In genomic region chr16:242281-242680, GRCh38 we compare ENCODE assay signal across 18 cellular contexts. TPM values are rescaled to one million over a fixed set of nuclear protein-coding genes. Genes with fewer than 3 reads are reported as not detected.
DNase-seq lines count a peak whose midpoint lies in the region; ATAC-seq and TF ChIP-seq lines count a peak whose summit lies in the region.
"Had no signal": no experiment of that assay in that cellular context is flagged by ENCODE, and none has a peak within 500 bp of the region (broad histone marks: within the 10 kb centered on the region; RNA-seq: fewer than 3 reads in every experiment).

No MANE protein-coding gene starts in this region.

- ATAC-seq in Right ventricle myocardium inferior (no peak), psoas muscle (no peak), GM18502 (IDR thresholded peaks at IDR 0.05; ENCODE audit: poor library complexity, unreplicated experiment) (no peak)
- ATAC-seq: HCT116 had no signal

- H3K27ac Mint-ChIP-seq in dendritic cell treated with granulocyte-macrophage colony-stimulating factor and Interleukin-4, amounts not matched to agents 40 ng/mL and 50 ng/mL, for 4 days = peak overlapping the region; percentile 83
- H3K27ac Mint-ChIP-seq in activated T-helper 2 cell treated with anti-CD3 and anti-CD28 coated beads, Interferon-gamma antibody, Interleukin-2, Interleukin-4, amounts not matched to agents 10 μg/mL and 5 μg/mL and 100 μg/mL, durations not matched to agents 14 hours and 24 hours and 36 hours = no peak overlapping the region

- H3K4me1 Mint-ChIP-seq in dendritic cell treated with granulocyte-macrophage colony-stimulating factor and Interleukin-4, amounts not matched to agents 40 ng/mL and 50 ng/mL, for 4 days (ENCODE audit: low read depth) = peaks cover 32% of the 10 kb centered on the region
- peaks cover 11% of the 10 kb centered on the region for H3K4me1 Mint-ChIP-seq in activated T-helper 2 cell treated with anti-CD3 and anti-CD28 coated beads, Interferon-gamma antibody, Interleukin-2, Interleukin-4, amounts not matched to agents 10 μg/mL and 5 μg/mL and 100 μg/mL, durations not matched to agents 14 hours and 24 hours and 36 hours (ENCODE audit: low read depth)

- H3K9me3 Mint-ChIP-seq in dendritic cell treated with granulocyte-macrophage colony-stimulating factor and Interleukin-4, amounts not matched to agents 40 ng/mL and 50 ng/mL, for 4 days = no peaks in the 10 kb centered on the region
- H3K9me3 Mint-ChIP-seq in activated T-helper 2 cell treated with anti-CD3 and anti-CD28 coated beads, Interferon-gamma antibody, Interleukin-2, Interleukin-4, amounts not matched to agents 10 μg/mL and 5 μg/mL and 100 μg/mL, durations not matched to agents 14 hours and 24 hours and 36 hours = no peaks in the 10 kb centered on the region
- H3K9me3 Mint-ChIP-seq: CD4-positive, CD25-positive, alpha-beta regulatory T cell had no signal

- H3K4me3 ChIP-seq in left ventricle myocardium inferior = no peak overlapping the region
- no peak overlapping the region for H3K4me3 ChIP-seq in psoas muscle
- H3K4me3 ChIP-seq: PC-9 had no signal

- H3K4me1 ChIP-seq in left ventricle myocardium inferior = peaks cover 50% of the 10 kb centered on the region
- H3K4me1 ChIP-seq in psoas muscle = peaks cover 38% of the 10 kb centered on the region

- peak overlapping the region; percentile 73 for H3K27ac ChIP-seq in left ventricle myocardium inferior (replicated peaks)
- peak overlapping the region; percentile 88 for H3K27ac ChIP-seq in psoas muscle
- H3K27ac ChIP-seq: PC-9 had no signal

- DNase-seq in left ventricle myocardium inferior (no peak), Right ventricle myocardium inferior (ENCODE audit: missing footprints) (no peak), psoas muscle (peak in 1 of 2 donors; percentile 14), DMS79 (lab: John Stamatoyannopoulos, UW) (no peak)
- DNase-seq in activated T-helper 2 cell treated with anti-CD3 and anti-CD28 coated beads, Interferon-gamma antibody, Interleukin-2, Interleukin-4, amounts not matched to agents 10 μg/mL and 5 μg/mL and 100 μg/mL, durations not matched to agents 14 hours and 24 hours and 36 hours (ENCODE audit: low spot score) = no peak
- no peak for DNase-seq in activated CD8-positive, alpha-beta memory T cell treated with anti-CD3 and anti-CD28 coated beads, Interleukin-2, amount 50 U/mL, for 4 hours
- DNase-seq: Calu3; CD4-positive, CD25-positive, alpha-beta regulatory T cell; DND-41; GDM1; IMR-90; NCI-H146; NCI-H345; NCI-H69; PC-9 had no signal

- intact Hi-C loops in left ventricle myocardium inferior (cut with micrococcal nuclease) (no loop called here), Right ventricle myocardium inferior (cut with DNase I) (no loop called here), psoas muscle (cut with DNase I) (no loop called here)
- intact Hi-C loops in dendritic cell treated with granulocyte-macrophage colony-stimulating factor and Interleukin-4, amounts not matched to agents 40 ng/mL and 50 ng/mL, for 4 days (cut with micrococcal nuclease) = no loop called here
- intact Hi-C loops in activated T-helper 2 cell treated with anti-CD3 and anti-CD28 coated beads, Interferon-gamma antibody, Interleukin-2, Interleukin-4, amounts not matched to agents 10 μg/mL and 5 μg/mL and 100 μg/mL, durations not matched to agents 14 hours and 24 hours and 36 hours (cut with micrococcal nuclease) = no loop called here

- peaks cover 14% of the 10 kb centered on the region for H3K36me3 Mint-ChIP-seq in dendritic cell treated with granulocyte-macrophage colony-stimulating factor and Interleukin-4, amounts not matched to agents 40 ng/mL and 50 ng/mL, for 4 days (ENCODE audit: low read depth)
- H3K36me3 Mint-ChIP-seq in activated T-helper 2 cell treated with anti-CD3 and anti-CD28 coated beads, Interferon-gamma antibody, Interleukin-2, Interleukin-4, amounts not matched to agents 10 μg/mL and 5 μg/mL and 100 μg/mL, durations not matched to agents 14 hours and 24 hours and 36 hours (ENCODE audit: low read depth) = peaks cover 1% of the 10 kb centered on the region
- H3K36me3 Mint-ChIP-seq: CD4-positive, CD25-positive, alpha-beta regulatory T cell had no signal

- H3K27me3 Mint-ChIP-seq in dendritic cell treated with granulocyte-macrophage colony-stimulating factor and Interleukin-4, amounts not matched to agents 40 ng/mL and 50 ng/mL, for 4 days = no peaks in the 10 kb centered on the region
- H3K27me3 Mint-ChIP-seq in activated T-helper 2 cell treated with anti-CD3 and anti-CD28 coated beads, Interferon-gamma antibody, Interleukin-2, Interleukin-4, amounts not matched to agents 10 μg/mL and 5 μg/mL and 100 μg/mL, durations not matched to agents 14 hours and 24 hours and 36 hours (ENCODE audit: low read depth) = no peaks in the 10 kb centered on the region

- 89 to 93% (median 92%) methylated on average over 10 of the region's 10 CpGs for WGBS in psoas muscle, 3 donors

- TF ChIP-seq CTCF in left ventricle myocardium inferior (IDR thresholded peaks at IDR 0.05; ENCODE audit: borderline replicate concordance) (no peak), psoas muscle (IDR thresholded peaks at IDR 0.05) (no peak)

- H3K36me3 ChIP-seq in left ventricle myocardium inferior (no peaks in the 10 kb centered on the region), psoas muscle (ENCODE audit: insufficient read depth in 1 of 2, low read depth in 1 of 2) (peaks cover 0 to 7% of the 10 kb centered on the region in 2 donors)

- H3K4me3 Mint-ChIP-seq in dendritic cell treated with granulocyte-macrophage colony-stimulating factor and Interleukin-4, amounts not matched to agents 40 ng/mL and 50 ng/mL, for 4 days = peak overlapping the region; percentile 40
- H3K4me3 Mint-ChIP-seq in activated T-helper 2 cell treated with anti-CD3 and anti-CD28 coated beads, Interferon-gamma antibody, Interleukin-2, Interleukin-4, amounts not matched to agents 10 μg/mL and 5 μg/mL and 100 μg/mL, durations not matched to agents 14 hours and 24 hours and 36 hours (ENCODE audit: low read depth) = no peak overlapping the region

- H3K27me3 ChIP-seq in left ventricle myocardium inferior (ENCODE audit: low read depth) (no peaks in the 10 kb centered on the region), psoas muscle (ENCODE audit: insufficient read depth in 3 of 3, low read length in 2 of 3) (no peaks in the 10 kb centered on the region)

- H3K9me3 ChIP-seq in left ventricle myocardium inferior (replicated peaks) (no peaks in the 10 kb centered on the region), psoas muscle (no peaks in the 10 kb centered on the region)

RNA-seq across cellular contexts. Expression of gene FAM234A, which starts 7.7 kb away (rescaled TPM):
- total RNA-seq in left ventricle myocardium inferior (135 TPM), Right ventricle myocardium inferior (144 TPM), psoas muscle (100 to 1,000 TPM; 108 to 154 (median 120) TPM)
- 100 to 1,000 TPM in 1 of 3 donors, 10 to 100 TPM in 2; 54.2 to 198 (median 98.4) TPM for polyA plus RNA-seq in psoas muscle
- 30.3 TPM in 2 replicates for total RNA-seq in activated T-helper 2 cell treated with anti-CD3 and anti-CD28 coated beads, Interferon-gamma antibody, Interleukin-2, Interleukin-4, amounts not matched to agents 10 μg/mL and 5 μg/mL and 100 μg/mL, durations not matched to agents 14 hours and 24 hours and 36 hours

RNA-seq across cellular contexts. Expression of gene LUC7L, which starts 13.0 kb away (rescaled TPM):
- total RNA-seq in left ventricle myocardium inferior = 23.3 TPM
- 23.5 TPM for total RNA-seq in Right ventricle myocardium inferior
- total RNA-seq in psoas muscle = 10 to 100 TPM; 23.8 to 30.3 (median 27.1) TPM
- 10 to 100 TPM; 36.3 to 58.9 (median 36.7) TPM for polyA plus RNA-seq in psoas muscle
- 91.0 and 93.5 TPM in 2 replicates for total RNA-seq in activated T-helper 2 cell treated with anti-CD3 and anti-CD28 coated beads, Interferon-gamma antibody, Interleukin-2, Interleukin-4, amounts not matched to agents 10 μg/mL and 5 μg/mL and 100 μg/mL, durations not matched to agents 14 hours and 24 hours and 36 hours

RNA-seq across cellular contexts. Expression of gene RGS11, which starts 33.5 kb away (rescaled TPM):
- 16.4 TPM for total RNA-seq in left ventricle myocardium inferior
- 15.4 TPM for total RNA-seq in Right ventricle myocardium inferior
- 1 to 10 TPM in 3 of 4 donors, under 1 TPM in 1; 0.92 to 2.6 (median 1.3) TPM for total RNA-seq in psoas muscle
- under 1 TPM; 0.20 to 0.69 (median 0.46) TPM for polyA plus RNA-seq in psoas muscle
- total RNA-seq in activated T-helper 2 cell treated with anti-CD3 and anti-CD28 coated beads, Interferon-gamma antibody, Interleukin-2, Interleukin-4, amounts not matched to agents 10 μg/mL and 5 μg/mL and 100 μg/mL, durations not matched to agents 14 hours and 24 hours and 36 hours = 0.30 and 0.46 TPM in 2 replicates
- total RNA-seq: CD4-positive, CD25-positive, alpha-beta regulatory T cell; PC-9 had no signal
- polyA plus RNA-seq: CD4-positive, CD25-positive, alpha-beta regulatory T cell had no signal

RNA-seq across cellular contexts. Expression of gene ARHGDIG, which starts 38.1 kb away (rescaled TPM):
- 7.0 TPM for total RNA-seq in left ventricle myocardium inferior
- 9.3 TPM for total RNA-seq in Right ventricle myocardium inferior
- 1 to 10 TPM in 1 of 4 donors, under 1 TPM in 2, not detected in 1; 0.59 to 4.1 (median 0.69) TPM for total RNA-seq in psoas muscle
- under 1 TPM; 0.12 to 0.28 (median 0.13) TPM for polyA plus RNA-seq in psoas muscle
- 0.82 TPM in 1 of 2 replicates, not detected in the other for total RNA-seq in activated T-helper 2 cell treated with anti-CD3 and anti-CD28 coated beads, Interferon-gamma antibody, Interleukin-2, Interleukin-4, amounts not matched to agents 10 μg/mL and 5 μg/mL and 100 μg/mL, durations not matched to agents 14 hours and 24 hours and 36 hours
- total RNA-seq: Calu3; CD4-positive, CD25-positive, alpha-beta regulatory T cell; PC-9 had no signal
- polyA plus RNA-seq: CD4-positive, CD25-positive, alpha-beta regulatory T cell had no signal

RNA-seq across cellular contexts. Expression of gene PDIA2, which starts 40.7 kb away (rescaled TPM):
- 1.6 TPM for total RNA-seq in left ventricle myocardium inferior
- total RNA-seq in Right ventricle myocardium inferior = 1.6 TPM
- total RNA-seq in psoas muscle = under 1 TPM in 1 of 4 donors, not detected in 3; 0.90 TPM
- polyA plus RNA-seq in psoas muscle = under 1 TPM in 2 of 3 donors, not detected in 1; 0.08 to 0.14 TPM
- total RNA-seq in activated T-helper 2 cell treated with anti-CD3 and anti-CD28 coated beads, Interferon-gamma antibody, Interleukin-2, Interleukin-4, amounts not matched to agents 10 μg/mL and 5 μg/mL and 100 μg/mL, durations not matched to agents 14 hours and 24 hours and 36 hours = not detected in 2 replicates
- total RNA-seq: Calu3; CD4-positive, CD25-positive, alpha-beta regulatory T cell; IMR-90; PC-9 had no signal
- polyA plus RNA-seq: CD4-positive, CD25-positive, alpha-beta regulatory T cell had no signal
